In genomic region chr11:35919244-35919643, GRCh38 we compare ENCODE assay signal across 1 cellular context.
TF ChIP-seq lines count a peak whose summit lies in the region.

No MANE protein-coding gene starts in this region.

TF ChIP-seq in GM23338, 12 proteins besides CTCF, POLR2A, EP300 and RAD21 (continued from another document):
- TF ChIP-seq ETS1 (IDR thresholded peaks at IDR 0.05) = no peak
